In the genomic region with DNA sequence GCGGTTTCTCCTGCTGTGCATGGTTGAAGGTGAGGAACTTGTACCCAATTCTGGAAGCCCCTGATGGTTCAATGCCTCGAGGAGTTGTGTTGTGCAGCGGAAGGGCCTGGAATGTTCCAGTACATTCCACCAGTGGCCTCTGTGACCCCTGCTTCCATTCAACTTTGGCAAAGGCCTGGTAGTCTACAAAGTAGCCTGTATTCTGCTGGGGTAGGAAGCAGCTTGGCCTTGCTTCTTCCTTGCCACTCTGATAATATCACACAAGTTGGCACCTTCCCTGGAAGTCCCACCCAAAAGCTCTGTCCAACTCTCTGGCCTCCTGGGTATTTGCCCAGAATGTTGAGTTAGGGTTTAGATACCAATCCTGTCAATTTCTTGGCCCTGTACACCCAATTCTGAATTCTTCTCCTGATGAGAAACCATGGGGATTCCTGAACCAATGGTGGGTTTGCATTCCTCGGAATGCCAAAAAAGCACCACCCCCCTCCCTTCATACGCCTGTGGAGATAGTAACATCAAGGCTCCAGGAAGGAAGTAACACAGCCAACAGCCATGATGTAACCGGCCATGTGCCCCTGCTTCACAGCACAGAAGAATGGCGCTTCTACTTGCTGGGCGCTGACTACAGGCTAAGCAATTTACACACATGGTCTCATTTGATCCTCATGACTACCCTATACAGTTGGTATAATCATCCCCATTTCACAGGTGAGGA, we compare ENCODE assay signal across 12 cellular contexts. TPM values are rescaled to one million over a fixed set of nuclear protein-coding genes. Genes with fewer than 3 reads are reported as not detected.
DNase-seq lines count a peak whose midpoint lies in the region; ATAC-seq and TF ChIP-seq lines count a peak whose summit lies in the region.
"Had no signal": no experiment of that assay in that cellular context is flagged by ENCODE, and none has a peak within 500 bp of the region (broad histone marks: within the 10 kb centered on the region; RNA-seq: fewer than 3 reads in every experiment).

No MANE protein-coding gene starts in this region.

- CTCF ChIA-PET in MCF 10A (lab: Yijun Ruan, JAX): interaction anchor here (0.6 to 1.2 kb wide), 2 partner anchors 68 to 227 kb away, joined by 3 to 4 read pairs; a partner anchor contains a TSS

- H3K9me3 Mint-ChIP-seq in MCF 10A (ENCODE audit: unreplicated experiment) (no peaks in the 10 kb centered on the region), neural progenitor cell (no peaks in the 10 kb centered on the region)

- DNase-seq in breast epithelium (ENCODE audit: low spot score in 2 of 2) (no peak), MCF 10A (ENCODE audit: unreplicated experiment) (no peak), glomerular endothelial cell (ENCODE audit: extremely low read depth, low read depth, low spot score) (peak; percentile 76), neural progenitor cell (ENCODE audit: low spot score) (peak; percentile 39), aorta (no peak), H7 (no peak), T-helper 2 cell (no peak), hippocampal formation (lab: John Stamatoyannopoulos, UW) (no peak)
- DNase-seq: 8988T; NK-92 treated with Interleukin-12 subunit alpha and Interleukin-12 subunit beta, amount 100 ng/mL, for 24 hours had no signal

- H3K9me3 ChIP-seq in breast epithelium: no peaks in the 10 kb centered on the region
- H3K9me3 ChIP-seq in neural progenitor cell (ENCODE audit: low read depth): no peaks in the 10 kb centered on the region
- H3K9me3 ChIP-seq in aorta (ENCODE audit: control insufficient read depth, low read length): no peaks in the 10 kb centered on the region

- H3K27me3 Mint-ChIP-seq in MCF 10A (ENCODE audit: insufficient read depth, unreplicated experiment) (no peaks in the 10 kb centered on the region), neural progenitor cell (ENCODE audit: insufficient read depth, low read depth) (peaks cover 9% of the 10 kb centered on the region)

- no peak overlapping the region for H3K4me3 Mint-ChIP-seq in MCF 10A (ENCODE audit: unreplicated experiment)
- peak overlapping the region; percentile 51 for H3K4me3 Mint-ChIP-seq in neural progenitor cell

- H3K4me1 Mint-ChIP-seq in MCF 10A (ENCODE audit: insufficient read depth, unreplicated experiment) (no peaks in the 10 kb centered on the region), neural progenitor cell (peaks cover 38% of the 10 kb centered on the region)

- H3K36me3 ChIP-seq in breast epithelium (no peaks in the 10 kb centered on the region), neural progenitor cell (no peaks in the 10 kb centered on the region), aorta (ENCODE audit: control insufficient read depth in 1 of 2, insufficient read depth in 2 of 2, low read length in 1 of 2) (no peaks in the 10 kb centered on the region), H7 (replicated peaks; ENCODE audit: control insufficient read depth, insufficient read depth, low read length) (no peaks in the 10 kb centered on the region)

- intact Hi-C loops in breast epithelium (cut with DNase I; ENCODE audit: low total_unique reads) (loop anchor here (5.0 kb wide), 1 partner anchor 58 kb away; no protein-coding TSS in a partner anchor), MCF 10A (cut with micrococcal nuclease) (no loop called here), aorta (cut with DNase I) (loop anchor here (5.0 kb wide), 2 partner anchors 33 to 68 kb away; a partner anchor contains a TSS)

- no peaks in the 10 kb centered on the region for H4K20me1 ChIP-seq in neural progenitor cell (ENCODE audit: low read depth)

- POLR2A ChIA-PET in MCF 10A (lab: Yijun Ruan, JAX): no interaction called here

- H3K27me3 ChIP-seq in breast epithelium (no peaks in the 10 kb centered on the region), neural progenitor cell (no peaks in the 10 kb centered on the region), aorta (ENCODE audit: control insufficient read depth in 1 of 2, insufficient read depth in 2 of 2, low read length in 1 of 2) (no peaks in the 10 kb centered on the region), H7 (ENCODE audit: control insufficient read depth, insufficient read depth, low read length) (no peaks in the 10 kb centered on the region)

- H3K36me3 Mint-ChIP-seq in MCF 10A (ENCODE audit: insufficient read depth, unreplicated experiment): no peaks in the 10 kb centered on the region
- H3K36me3 Mint-ChIP-seq in neural progenitor cell: no peaks in the 10 kb centered on the region

- H2AFZ ChIP-seq in neural progenitor cell (replicated peaks): no peak overlapping the region

- WGBS in aorta, 2 donors: 70 to 76% methylated on average over 8 of the region's 8 CpGs

- H3K4me3 ChIP-seq in breast epithelium (no peak overlapping the region), neural progenitor cell (no peak overlapping the region), aorta (ENCODE audit: low read length in 2 of 2) (no peak overlapping the region), H7 (ENCODE audit: insufficient read depth, low read depth, low read length) (no peak overlapping the region)

- H3K27ac Mint-ChIP-seq in MCF 10A (ENCODE audit: low read depth, unreplicated experiment): no peak overlapping the region
- H3K27ac Mint-ChIP-seq in neural progenitor cell: peak overlapping the region; percentile 86

- TF ChIP-seq CTCF in breast epithelium (IDR thresholded peaks at IDR 0.05) (no peak), MCF 10A (IDR thresholded peaks at IDR 0.05; ENCODE audit: unreplicated experiment) (no peak), neural progenitor cell (IDR thresholded peaks at IDR 0.05) (no peak)

- H3F3A ChIP-seq in neural progenitor cell (ENCODE audit: low read depth): peaks cover 9% of the 10 kb centered on the region

- H3K4me2 ChIP-seq in neural progenitor cell: no peak overlapping the region
- H3K4me2 ChIP-seq: KMS-11 had no signal

- H3K4me1 ChIP-seq in breast epithelium (no peaks in the 10 kb centered on the region), neural progenitor cell (peaks cover 20% of the 10 kb centered on the region), aorta (ENCODE audit: control insufficient read depth in 1 of 2, insufficient read depth in 2 of 2, low read length in 2 of 2) (peaks cover 2 to 5% of the 10 kb centered on the region in 2 donors)

- no peak overlapping the region for H3K9ac ChIP-seq in neural progenitor cell
- H3K9ac ChIP-seq: KMS-11 had no signal

- peak; percentile 61 for ATAC-seq in aorta (ENCODE audit: low FRiP score)
- ATAC-seq: SK-N-SH treated with all-trans-retinoic acid at 6 μM for 48 hours had no signal

- H3K27ac ChIP-seq in breast epithelium (peak overlapping the region; percentile 27 to 63), neural progenitor cell (no peak overlapping the region), aorta (ENCODE audit: low read depth in 1 of 2, low read length in 2 of 2) (peak overlapping the region; percentile 50 to 71)
- H3K27ac ChIP-seq: KMS-11 had no signal

- TF ChIP-seq POLR2A in breast epithelium (IDR thresholded peaks at IDR 0.05): no peak

- H3K79me2 ChIP-seq in neural progenitor cell (ENCODE audit: low read depth): no peaks in the 10 kb centered on the region

- BruUV-seq in MCF 10A (replicated peaks; lab: Mats Ljungman, UMichigan): no TSS peak

RNA-seq across cellular contexts. Expression of a gene that starts 11.8 kb away (rescaled TPM):
- 10 to 100 TPM in 1 of 3 donors, 1 to 10 TPM in 2; 8.0 to 11.6 (median 9.8) TPM for total RNA-seq in breast epithelium
- 2.0 and 5.0 TPM in 2 replicates for total RNA-seq in MCF 10A (2022)
- 4.0 and 8.1 TPM in 2 replicates for total RNA-seq in glomerular endothelial cell
- total RNA-seq in neural progenitor cell (ENCODE audit: low replicate concordance): 14.6 and 29.5 TPM in 2 replicates
- 10 to 100 TPM; 16.9 to 17.2 TPM for total RNA-seq in aorta
- polyA plus RNA-seq in aorta: 10 to 100 TPM in 1 of 2 donors, 1 to 10 TPM in 1; 9.4 to 15.3 TPM
- 21.8 and 24.3 TPM in 2 replicates for total RNA-seq in H7 (2014; rRNA removed; shearing (Covaris generic))

RNA-seq across cellular contexts. Expression of a gene that starts 12.8 kb away (rescaled TPM):
- total RNA-seq in breast epithelium: 10 to 100 TPM; 37.6 to 57.4 (median 47.2) TPM
- 45.1 and 53.7 TPM in 2 replicates for total RNA-seq in MCF 10A (2022)
- total RNA-seq in glomerular endothelial cell: 23.7 and 34.4 TPM in 2 replicates
- total RNA-seq in neural progenitor cell (ENCODE audit: low replicate concordance): 125 and 139 TPM in 2 replicates
- 10 to 100 TPM; 60.8 to 63.9 TPM for total RNA-seq in aorta
- 10 to 100 TPM in 1 of 2 donors, 1 to 10 TPM in 1; 6.1 to 17.4 TPM for polyA plus RNA-seq in aorta
- total RNA-seq in H7 (2014; rRNA removed; shearing (Covaris generic)): 96.1 and 153 TPM in 2 replicates

Comparison
In these comparisons a context has a peak if more than half of its experiments do, and no peak if none do; other contexts are left out.
1. DNase-seq: peak in glomerular endothelial cell (single experiment) and neural progenitor cell (single experiment); none in breast epithelium (0 of 2), MCF 10A (single experiment), aorta (0 of 2), H7 (single experiment), T-helper 2 cell (0 of 5) and hippocampal formation (0 of 2).